Comparison of ENCODE assay signal across 1 cellular context in the genomic region with DNA sequence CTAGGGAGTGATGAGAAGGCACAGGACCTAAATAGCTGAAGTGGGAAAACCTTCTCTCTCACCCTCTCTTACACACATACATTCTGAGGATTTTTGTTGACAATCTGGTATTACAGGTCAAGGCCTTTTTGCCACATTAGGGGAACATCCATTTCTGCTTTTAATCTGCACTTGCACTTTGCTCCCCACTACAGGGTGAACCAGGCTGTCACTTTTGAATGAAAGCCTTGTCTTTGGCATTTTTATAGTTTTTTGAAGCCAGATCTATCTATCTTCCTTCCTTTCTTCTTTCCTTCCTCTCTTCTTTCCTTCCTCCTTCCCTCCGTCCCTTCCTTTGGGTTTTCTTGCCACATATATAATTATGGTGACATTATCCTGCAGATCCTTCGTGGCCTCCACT.
TF ChIP-seq lines count a peak whose summit lies in the region.

No MANE protein-coding gene starts in this region.

TF ChIP-seq in HepG2, 621 proteins besides CTCF, POLR2A, EP300 and RAD21 (continued from another document and continues in another):
- TF ChIP-seq NFYB (CRISPR knock-in tag; IDR thresholded peaks at IDR 0.05) (no peak), GTF2F1 (IDR thresholded peaks at IDR 0.05; ENCODE audit: low read length) (no peak), NR2C2 (CRISPR knock-in tag; IDR thresholded peaks at IDR 0.05; ENCODE audit: borderline replicate concordance) (peak; percentile 36; the same call in 1 of the 2 replicates), SOX13 (IDR thresholded peaks at IDR 0.05) (no peak), SOX13 (CRISPR knock-in tag; conservative IDR thresholded peaks at IDR 0.05 in 1 of 2, IDR thresholded peaks at IDR 0.05 in 1 of 2) (peak in 1 of 2 experiments; percentile 77; a peak in 2 of 4 replicates), RARA (CRISPR knock-in tag; IDR thresholded peaks at IDR 0.05) (peak; percentile 70), TEAD3 (CRISPR knock-in tag; optimal IDR thresholded peaks at IDR 0.05; ENCODE audit: borderline replicate concordance) (peak; percentile 56), HNF4A (CRISPR knock-in tag; IDR thresholded peaks at IDR 0.05) (peak; percentile 89), SCMH1 (CRISPR knock-in tag; IDR thresholded peaks at IDR 0.05; ENCODE audit: borderline replicate concordance) (no peak), ZFYVE20 (CRISPR knock-in tag; IDR thresholded peaks at IDR 0.05; ENCODE audit: borderline replicate concordance, low read depth) (no peak), SOX6 (IDR thresholded peaks at IDR 0.05) (no peak), SOX6 (CRISPR knock-in tag; IDR thresholded peaks at IDR 0.05) (peak; percentile 57), CCDC6 (CRISPR knock-in tag; IDR thresholded peaks at IDR 0.05) (no peak), ZNF891 (CRISPR knock-in tag; IDR thresholded peaks at IDR 0.05) (no peak), TBX2 (CRISPR knock-in tag; IDR thresholded peaks at IDR 0.05; ENCODE audit: borderline replicate concordance) (peak; percentile 47; the same call in 1 of the 2 replicates), RCOR2 (CRISPR knock-in tag; IDR thresholded peaks at IDR 0.05) (0 out of 2 replicates have a peak, but pooled peaks have one; percentile 53), ARNT2 (CRISPR knock-in tag; IDR thresholded peaks at IDR 0.05; ENCODE audit: low read depth) (no peak), KDM6A (CRISPR knock-in tag; IDR thresholded peaks at IDR 0.05; ENCODE audit: low read depth) (0 out of 2 replicates have a peak, but pooled peaks have one; percentile 38), MED13 (CRISPR knock-in tag; IDR thresholded peaks at IDR 0.05) (no peak), BCL6 (CRISPR knock-in tag; IDR thresholded peaks at IDR 0.05) (0 out of 2 replicates have a peak, but pooled peaks have one; percentile 13), MTA1 (CRISPR knock-in tag; IDR thresholded peaks at IDR 0.05; ENCODE audit: borderline replicate concordance) (no peak), ZSCAN9 (CRISPR knock-in tag; IDR thresholded peaks at IDR 0.05; ENCODE audit: borderline replicate concordance) (no peak), ZNF143 (CRISPR knock-in tag; IDR thresholded peaks at IDR 0.05) (no peak), PPARG (CRISPR knock-in tag; conservative IDR thresholded peaks at IDR 0.05) (0 out of 2 replicates have a peak, but pooled peaks have one; percentile 33), SAP130 (CRISPR knock-in tag; IDR thresholded peaks at IDR 0.05; ENCODE audit: low read depth) (0 out of 2 replicates have a peak, but pooled peaks have one; percentile 18), GATAD2A (CRISPR knock-in tag; IDR thresholded peaks at IDR 0.05) (peak; percentile 46; the same call in 1 of the 2 replicates), ZNF710 (CRISPR knock-in tag; IDR thresholded peaks at IDR 0.05; ENCODE audit: borderline replicate concordance) (peak; percentile 85; the same call in 1 of the 2 replicates), EEA1 (CRISPR knock-in tag; IDR thresholded peaks at IDR 0.05; ENCODE audit: borderline replicate concordance) (no peak), PRDM4 (CRISPR knock-in tag; IDR thresholded peaks at IDR 0.05; ENCODE audit: borderline replicate concordance) (no peak), SMAD9 (CRISPR knock-in tag; IDR thresholded peaks at IDR 0.05) (no peak), TCF7 (IDR thresholded peaks at IDR 0.05; ENCODE audit: low read depth) (peak; percentile 47), ELF4 (CRISPR knock-in tag; IDR thresholded peaks at IDR 0.05; ENCODE audit: borderline replicate concordance) (no peak), SOX5 (CRISPR knock-in tag; IDR thresholded peaks at IDR 0.05; ENCODE audit: borderline replicate concordance) (peak; percentile 44; the same call in 1 of the 2 replicates), LCORL (IDR thresholded peaks at IDR 0.05) (peak; percentile 45), LCORL (CRISPR knock-in tag; IDR thresholded peaks at IDR 0.05) (no peak), TBX3 (IDR thresholded peaks at IDR 0.05; ENCODE audit: borderline replicate concordance) (peak; percentile 68; the same call in 1 of the 2 replicates), NR2F2 (IDR thresholded peaks at IDR 0.05; ENCODE audit: borderline replicate concordance, low read depth) (peak; percentile 77)
- TF ChIP-seq, protein P1, sequence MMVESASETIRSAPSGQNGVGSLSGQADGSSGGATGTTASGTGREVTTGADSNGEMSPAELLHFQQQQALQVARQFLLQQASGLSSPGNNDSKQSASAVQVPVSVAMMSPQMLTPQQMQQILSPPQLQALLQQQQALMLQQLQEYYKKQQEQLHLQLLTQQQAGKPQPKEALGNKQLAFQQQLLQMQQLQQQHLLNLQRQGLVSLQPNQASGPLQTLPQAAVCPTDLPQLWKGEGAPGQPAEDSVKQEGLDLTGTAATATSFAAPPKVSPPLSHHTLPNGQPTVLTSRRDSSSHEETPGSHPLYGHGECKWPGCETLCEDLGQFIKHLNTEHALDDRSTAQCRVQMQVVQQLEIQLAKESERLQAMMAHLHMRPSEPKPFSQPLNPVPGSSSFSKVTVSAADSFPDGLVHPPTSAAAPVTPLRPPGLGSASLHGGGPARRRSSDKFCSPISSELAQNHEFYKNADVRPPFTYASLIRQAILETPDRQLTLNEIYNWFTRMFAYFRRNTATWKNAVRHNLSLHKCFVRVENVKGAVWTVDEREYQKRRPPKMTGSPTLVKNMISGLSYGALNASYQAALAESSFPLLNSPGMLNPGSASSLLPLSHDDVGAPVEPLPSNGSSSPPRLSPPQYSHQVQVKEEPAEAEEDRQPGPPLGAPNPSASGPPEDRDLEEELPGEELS (CRISPR knock-in tag; IDR thresholded peaks at IDR 0.05), result 0 out of 2 replicates have a peak, but pooled peaks have one; percentile 30
- TF ChIP-seq, protein P2, sequence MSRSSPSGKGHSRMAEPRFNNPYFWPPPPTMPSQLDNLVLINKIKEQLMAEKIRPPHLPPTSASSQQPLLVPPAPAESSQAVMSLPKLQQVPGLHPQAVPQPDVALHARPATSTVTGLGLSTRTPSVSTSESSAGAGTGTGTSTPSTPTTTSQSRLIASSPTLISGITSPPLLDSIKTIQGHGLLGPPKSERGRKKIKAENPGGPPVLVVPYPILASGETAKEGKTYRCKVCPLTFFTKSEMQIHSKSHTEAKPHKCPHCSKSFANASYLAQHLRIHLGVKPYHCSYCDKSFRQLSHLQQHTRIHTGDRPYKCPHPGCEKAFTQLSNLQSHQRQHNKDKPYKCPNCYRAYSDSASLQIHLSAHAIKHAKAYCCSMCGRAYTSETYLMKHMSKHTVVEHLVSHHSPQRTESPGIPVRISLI (CRISPR knock-in tag; IDR thresholded peaks at IDR 0.05; ENCODE audit: borderline replicate concordance), result 0 out of 2 replicates have a peak, but pooled peaks have one; percentile 49
- TF ChIP-seq, protein P3, sequence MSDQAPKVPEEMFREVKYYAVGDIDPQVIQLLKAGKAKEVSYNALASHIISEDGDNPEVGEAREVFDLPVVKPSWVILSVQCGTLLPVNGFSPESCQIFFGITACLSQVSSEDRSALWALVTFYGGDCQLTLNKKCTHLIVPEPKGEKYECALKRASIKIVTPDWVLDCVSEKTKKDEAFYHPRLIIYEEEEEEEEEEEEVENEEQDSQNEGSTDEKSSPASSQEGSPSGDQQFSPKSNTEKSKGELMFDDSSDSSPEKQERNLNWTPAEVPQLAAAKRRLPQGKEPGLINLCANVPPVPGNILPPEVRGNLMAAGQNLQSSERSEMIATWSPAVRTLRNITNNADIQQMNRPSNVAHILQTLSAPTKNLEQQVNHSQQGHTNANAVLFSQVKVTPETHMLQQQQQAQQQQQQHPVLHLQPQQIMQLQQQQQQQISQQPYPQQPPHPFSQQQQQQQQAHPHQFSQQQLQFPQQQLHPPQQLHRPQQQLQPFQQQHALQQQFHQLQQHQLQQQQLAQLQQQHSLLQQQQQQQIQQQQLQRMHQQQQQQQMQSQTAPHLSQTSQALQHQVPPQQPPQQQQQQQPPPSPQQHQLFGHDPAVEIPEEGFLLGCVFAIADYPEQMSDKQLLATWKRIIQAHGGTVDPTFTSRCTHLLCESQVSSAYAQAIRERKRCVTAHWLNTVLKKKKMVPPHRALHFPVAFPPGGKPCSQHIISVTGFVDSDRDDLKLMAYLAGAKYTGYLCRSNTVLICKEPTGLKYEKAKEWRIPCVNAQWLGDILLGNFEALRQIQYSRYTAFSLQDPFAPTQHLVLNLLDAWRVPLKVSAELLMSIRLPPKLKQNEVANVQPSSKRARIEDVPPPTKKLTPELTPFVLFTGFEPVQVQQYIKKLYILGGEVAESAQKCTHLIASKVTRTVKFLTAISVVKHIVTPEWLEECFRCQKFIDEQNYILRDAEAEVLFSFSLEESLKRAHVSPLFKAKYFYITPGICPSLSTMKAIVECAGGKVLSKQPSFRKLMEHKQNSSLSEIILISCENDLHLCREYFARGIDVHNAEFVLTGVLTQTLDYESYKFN (CRISPR knock-in tag; conservative IDR thresholded peaks at IDR 0.05), result peak; percentile 48
- TF ChIP-seq, protein P4, sequence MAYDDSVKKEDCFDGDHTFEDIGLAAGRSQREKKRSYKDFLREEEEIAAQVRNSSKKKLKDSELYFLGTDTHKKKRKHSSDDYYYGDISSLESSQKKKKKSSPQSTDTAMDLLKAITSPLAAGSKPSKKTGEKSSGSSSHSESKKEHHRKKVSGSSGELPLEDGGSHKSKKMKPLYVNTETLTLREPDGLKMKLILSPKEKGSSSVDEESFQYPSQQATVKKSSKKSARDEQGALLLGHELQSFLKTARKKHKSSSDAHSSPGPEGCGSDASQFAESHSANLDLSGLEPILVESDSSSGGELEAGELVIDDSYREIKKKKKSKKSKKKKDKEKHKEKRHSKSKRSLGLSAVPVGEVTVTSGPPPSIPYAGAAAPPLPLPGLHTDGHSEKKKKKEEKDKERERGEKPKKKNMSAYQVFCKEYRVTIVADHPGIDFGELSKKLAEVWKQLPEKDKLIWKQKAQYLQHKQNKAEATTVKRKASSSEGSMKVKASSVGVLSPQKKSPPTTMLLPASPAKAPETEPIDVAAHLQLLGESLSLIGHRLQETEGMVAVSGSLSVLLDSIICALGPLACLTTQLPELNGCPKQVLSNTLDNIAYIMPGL (CRISPR knock-in tag; IDR thresholded peaks at IDR 0.05; ENCODE audit: borderline replicate concordance in 1 of 2, low read depth in 1 of 2), result no peak
- TF ChIP-seq, protein P5, sequence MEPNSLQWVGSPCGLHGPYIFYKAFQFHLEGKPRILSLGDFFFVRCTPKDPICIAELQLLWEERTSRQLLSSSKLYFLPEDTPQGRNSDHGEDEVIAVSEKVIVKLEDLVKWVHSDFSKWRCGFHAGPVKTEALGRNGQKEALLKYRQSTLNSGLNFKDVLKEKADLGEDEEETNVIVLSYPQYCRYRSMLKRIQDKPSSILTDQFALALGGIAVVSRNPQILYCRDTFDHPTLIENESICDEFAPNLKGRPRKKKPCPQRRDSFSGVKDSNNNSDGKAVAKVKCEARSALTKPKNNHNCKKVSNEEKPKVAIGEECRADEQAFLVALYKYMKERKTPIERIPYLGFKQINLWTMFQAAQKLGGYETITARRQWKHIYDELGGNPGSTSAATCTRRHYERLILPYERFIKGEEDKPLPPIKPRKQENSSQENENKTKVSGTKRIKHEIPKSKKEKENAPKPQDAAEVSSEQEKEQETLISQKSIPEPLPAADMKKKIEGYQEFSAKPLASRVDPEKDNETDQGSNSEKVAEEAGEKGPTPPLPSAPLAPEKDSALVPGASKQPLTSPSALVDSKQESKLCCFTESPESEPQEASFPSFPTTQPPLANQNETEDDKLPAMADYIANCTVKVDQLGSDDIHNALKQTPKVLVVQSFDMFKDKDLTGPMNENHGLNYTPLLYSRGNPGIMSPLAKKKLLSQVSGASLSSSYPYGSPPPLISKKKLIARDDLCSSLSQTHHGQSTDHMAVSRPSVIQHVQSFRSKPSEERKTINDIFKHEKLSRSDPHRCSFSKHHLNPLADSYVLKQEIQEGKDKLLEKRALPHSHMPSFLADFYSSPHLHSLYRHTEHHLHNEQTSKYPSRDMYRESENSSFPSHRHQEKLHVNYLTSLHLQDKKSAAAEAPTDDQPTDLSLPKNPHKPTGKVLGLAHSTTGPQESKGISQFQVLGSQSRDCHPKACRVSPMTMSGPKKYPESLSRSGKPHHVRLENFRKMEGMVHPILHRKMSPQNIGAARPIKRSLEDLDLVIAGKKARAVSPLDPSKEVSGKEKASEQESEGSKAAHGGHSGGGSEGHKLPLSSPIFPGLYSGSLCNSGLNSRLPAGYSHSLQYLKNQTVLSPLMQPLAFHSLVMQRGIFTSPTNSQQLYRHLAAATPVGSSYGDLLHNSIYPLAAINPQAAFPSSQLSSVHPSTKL (CRISPR knock-in tag; IDR thresholded peaks at IDR 0.05), result peak; percentile 79
